Comparison of ENCODE assay signal across 1 cellular context in the genomic region with DNA sequence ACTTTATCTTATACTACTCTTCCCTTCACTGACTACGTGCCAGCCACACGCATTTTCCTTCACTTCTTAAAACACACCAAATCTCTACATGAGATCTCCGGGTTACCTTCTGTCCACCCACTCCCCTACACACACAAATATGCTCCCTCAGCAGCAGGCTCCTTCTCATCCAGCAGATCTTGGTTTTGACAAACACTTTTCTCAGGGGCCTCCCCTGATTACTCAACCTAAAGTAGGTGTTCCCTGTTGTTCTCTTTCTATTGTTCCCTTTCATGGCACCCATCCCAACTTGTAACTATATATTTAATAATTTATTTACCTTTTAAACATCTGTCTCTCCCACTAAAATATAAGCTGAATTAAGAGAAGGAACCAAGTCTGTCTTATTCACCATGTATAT.
TF ChIP-seq lines count a peak whose summit lies in the region.

No MANE protein-coding gene starts in this region.

TF ChIP-seq in GM12878, 131 proteins besides CTCF, POLR2A, EP300 and RAD21:
- TF ChIP-seq SMAD5 (IDR thresholded peaks at IDR 0.05; ENCODE audit: low read depth) (no peak), PAX5 (IDR thresholded peaks at IDR 0.05; ENCODE audit: borderline replicate concordance, low read depth, low read length) (no peak), RUNX3 (IDR thresholded peaks at IDR 0.05; ENCODE audit: low read length) (no peak)
- TF ChIP-seq, protein P1, sequence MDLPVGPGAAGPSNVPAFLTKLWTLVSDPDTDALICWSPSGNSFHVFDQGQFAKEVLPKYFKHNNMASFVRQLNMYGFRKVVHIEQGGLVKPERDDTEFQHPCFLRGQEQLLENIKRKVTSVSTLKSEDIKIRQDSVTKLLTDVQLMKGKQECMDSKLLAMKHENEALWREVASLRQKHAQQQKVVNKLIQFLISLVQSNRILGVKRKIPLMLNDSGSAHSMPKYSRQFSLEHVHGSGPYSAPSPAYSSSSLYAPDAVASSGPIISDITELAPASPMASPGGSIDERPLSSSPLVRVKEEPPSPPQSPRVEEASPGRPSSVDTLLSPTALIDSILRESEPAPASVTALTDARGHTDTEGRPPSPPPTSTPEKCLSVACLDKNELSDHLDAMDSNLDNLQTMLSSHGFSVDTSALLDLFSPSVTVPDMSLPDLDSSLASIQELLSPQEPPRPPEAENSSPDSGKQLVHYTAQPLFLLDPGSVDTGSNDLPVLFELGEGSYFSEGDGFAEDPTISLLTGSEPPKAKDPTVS (IDR thresholded peaks at IDR 0.05; ENCODE audit: low read depth, low read length) = no peak
- TF ChIP-seq, protein P2, sequence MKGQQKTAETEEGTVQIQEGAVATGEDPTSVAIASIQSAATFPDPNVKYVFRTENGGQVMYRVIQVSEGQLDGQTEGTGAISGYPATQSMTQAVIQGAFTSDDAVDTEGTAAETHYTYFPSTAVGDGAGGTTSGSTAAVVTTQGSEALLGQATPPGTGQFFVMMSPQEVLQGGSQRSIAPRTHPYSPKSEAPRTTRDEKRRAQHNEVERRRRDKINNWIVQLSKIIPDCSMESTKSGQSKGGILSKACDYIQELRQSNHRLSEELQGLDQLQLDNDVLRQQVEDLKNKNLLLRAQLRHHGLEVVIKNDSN (IDR thresholded peaks at IDR 0.05; ENCODE audit: borderline replicate concordance, extremely low read length, insufficient read depth, low read depth, low read length) = no peak
TF ChIP-seq in GM12878: peak in this region for 0.
